Comparison of ENCODE assay signal across 1 cellular context in the genomic region with DNA sequence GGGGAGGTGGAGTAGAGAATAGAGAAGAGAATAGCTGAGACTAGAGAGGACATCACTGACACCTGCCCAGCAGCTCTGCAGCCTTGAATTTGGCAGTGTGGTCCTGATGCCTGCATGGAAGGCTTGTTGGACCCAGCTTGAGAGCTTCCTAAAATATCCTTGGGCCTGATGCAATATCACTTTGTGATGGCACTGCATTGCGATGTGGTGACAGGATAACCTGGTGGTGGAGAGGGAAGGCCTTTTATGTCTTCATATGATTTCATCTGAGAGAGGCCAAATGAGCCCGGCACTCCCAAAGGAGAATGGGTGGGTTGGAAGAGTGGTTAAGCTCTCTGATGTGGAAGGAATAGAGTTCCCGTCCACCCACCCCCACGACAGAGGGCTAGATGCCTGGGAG.
TF ChIP-seq lines count a peak whose summit lies in the region.

No MANE protein-coding gene starts in this region.

TF ChIP-seq in K562, 482 proteins besides CTCF, POLR2A, EP300 and RAD21 (continued from another document):
- TF ChIP-seq CREM (IDR thresholded peaks at IDR 0.05; ENCODE audit: low read depth) (no peak), NR1H2 (CRISPR knock-in tag; IDR thresholded peaks at IDR 0.05) (no peak), ZNF644 (tag; IDR thresholded peaks at IDR 0.05; ENCODE audit: low read depth) (no peak), FOXM1 (IDR thresholded peaks at IDR 0.05; ENCODE audit: low read depth) (no peak), FOXM1 (CRISPR knock-in tag; IDR thresholded peaks at IDR 0.05; ENCODE audit: low read depth) (no peak), CBFA2T2 (conservative IDR thresholded peaks at IDR 0.05) (no peak), ZNF143 (CRISPR knock-in tag; IDR thresholded peaks at IDR 0.05) (no peak), THRAP3 (IDR thresholded peaks at IDR 0.05; ENCODE audit: borderline replicate concordance) (no peak)
- TF ChIP-seq, protein P1, sequence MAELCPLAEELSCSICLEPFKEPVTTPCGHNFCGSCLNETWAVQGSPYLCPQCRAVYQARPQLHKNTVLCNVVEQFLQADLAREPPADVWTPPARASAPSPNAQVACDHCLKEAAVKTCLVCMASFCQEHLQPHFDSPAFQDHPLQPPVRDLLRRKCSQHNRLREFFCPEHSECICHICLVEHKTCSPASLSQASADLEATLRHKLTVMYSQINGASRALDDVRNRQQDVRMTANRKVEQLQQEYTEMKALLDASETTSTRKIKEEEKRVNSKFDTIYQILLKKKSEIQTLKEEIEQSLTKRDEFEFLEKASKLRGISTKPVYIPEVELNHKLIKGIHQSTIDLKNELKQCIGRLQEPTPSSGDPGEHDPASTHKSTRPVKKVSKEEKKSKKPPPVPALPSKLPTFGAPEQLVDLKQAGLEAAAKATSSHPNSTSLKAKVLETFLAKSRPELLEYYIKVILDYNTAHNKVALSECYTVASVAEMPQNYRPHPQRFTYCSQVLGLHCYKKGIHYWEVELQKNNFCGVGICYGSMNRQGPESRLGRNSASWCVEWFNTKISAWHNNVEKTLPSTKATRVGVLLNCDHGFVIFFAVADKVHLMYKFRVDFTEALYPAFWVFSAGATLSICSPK (IDR thresholded peaks at IDR 0.05; ENCODE audit: borderline replicate concordance), result no peak
- TF ChIP-seq, protein P2, sequence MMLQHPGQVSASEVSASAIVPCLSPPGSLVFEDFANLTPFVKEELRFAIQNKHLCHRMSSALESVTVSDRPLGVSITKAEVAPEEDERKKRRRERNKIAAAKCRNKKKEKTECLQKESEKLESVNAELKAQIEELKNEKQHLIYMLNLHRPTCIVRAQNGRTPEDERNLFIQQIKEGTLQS (IDR thresholded peaks at IDR 0.05), result peak; percentile 63
- TF ChIP-seq, protein P2 (CRISPR knock-in tag; conservative IDR thresholded peaks at IDR 0.05), result no peak
- TF ChIP-seq, protein P3, sequence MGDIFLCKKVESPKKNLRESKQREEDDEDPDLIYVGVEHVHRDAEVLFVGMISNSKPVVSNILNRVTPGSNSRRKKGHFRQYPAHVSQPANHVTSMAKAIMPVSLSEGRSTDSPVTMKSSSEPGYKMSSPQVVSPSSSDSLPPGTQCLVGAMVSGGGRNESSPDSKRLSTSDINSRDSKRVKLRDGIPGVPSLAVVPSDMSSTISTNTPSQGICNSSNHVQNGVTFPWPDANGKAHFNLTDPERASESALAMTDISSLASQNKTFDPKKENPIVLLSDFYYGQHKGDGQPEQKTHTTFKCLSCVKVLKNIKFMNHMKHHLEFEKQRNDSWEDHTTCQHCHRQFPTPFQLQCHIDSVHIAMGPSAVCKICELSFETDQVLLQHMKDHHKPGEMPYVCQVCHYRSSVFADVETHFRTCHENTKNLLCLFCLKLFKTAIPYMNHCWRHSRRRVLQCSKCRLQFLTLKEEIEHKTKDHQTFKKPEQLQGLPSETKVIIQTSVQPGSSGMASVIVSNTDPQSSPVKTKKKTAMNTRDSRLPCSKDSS (IDR thresholded peaks at IDR 0.05; ENCODE audit: low read depth, partially characterized antibody), result no peak
- TF ChIP-seq, protein P4, sequence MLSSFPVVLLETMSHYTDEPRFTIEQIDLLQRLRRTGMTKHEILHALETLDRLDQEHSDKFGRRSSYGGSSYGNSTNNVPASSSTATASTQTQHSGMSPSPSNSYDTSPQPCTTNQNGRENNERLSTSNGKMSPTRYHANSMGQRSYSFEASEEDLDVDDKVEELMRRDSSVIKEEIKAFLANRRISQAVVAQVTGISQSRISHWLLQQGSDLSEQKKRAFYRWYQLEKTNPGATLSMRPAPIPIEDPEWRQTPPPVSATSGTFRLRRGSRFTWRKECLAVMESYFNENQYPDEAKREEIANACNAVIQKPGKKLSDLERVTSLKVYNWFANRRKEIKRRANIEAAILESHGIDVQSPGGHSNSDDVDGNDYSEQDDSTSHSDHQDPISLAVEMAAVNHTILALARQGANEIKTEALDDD (IDR thresholded peaks at IDR 0.05), result no peak
